8 cellular contexts compared by ENCODE assay signal in genomic region chr7:148527717-148528168, GRCh38.
DNase-seq lines count a peak whose midpoint lies in the region; ATAC-seq and TF ChIP-seq lines count a peak whose summit lies in the region.

No MANE protein-coding gene starts in this region.

- 34 to 36% methylated on average over 6 of the region's 6 CpGs for WGBS in lung, 2 donors

- H3K27me3 ChIP-seq in lung (ENCODE audit: control insufficient read depth, insufficient read depth), result no peaks in the 10 kb centered on the region

- DNase-seq in AG09309 (ENCODE audit: low read depth) (peak; percentile 63), NCI-H187 treated with DMSO at 0.1 percent for 48 hours (lab: John Stamatoyannopoulos, UW) (peak; percentile 36), lung (ENCODE audit: low spot score) (peak; percentile 70)
- peak; percentile 75 for DNase-seq in central memory CD4-positive, alpha-beta T cell
- DNase-seq in stimulated activated CD8-positive, alpha-beta memory T cell treated with anti-CD3 and anti-CD28 coated beads, Interleukin-2, amount 100 ng/mL, for 48 hours (ENCODE audit: low read depth in 2 of 2), result peak; percentile 72 to 82

- peak; percentile 76 for TF ChIP-seq CTCF in AG09309 (IDR thresholded peaks at IDR 0.05; ENCODE audit: control insufficient read depth, insufficient read depth, low read depth, low read length, missing control alignments)
- TF ChIP-seq CTCF in WI38 (IDR thresholded peaks at IDR 0.05; ENCODE audit: low read depth, low read length), result peak; percentile 42
- TF ChIP-seq CTCF in lung (IDR thresholded peaks at IDR 0.05; ENCODE audit: control extremely low read depth, extremely low read depth), result peak; percentile 74

- H3K9me3 ChIP-seq in lung (ENCODE audit: control insufficient read depth in 2 of 2, insufficient read depth in 1 of 2, low read length in 1 of 2), result no peaks in the 10 kb centered on the region

- ATAC-seq in GM18517 (IDR thresholded peaks at IDR 0.05; ENCODE audit: unreplicated experiment) (peak; percentile 97), HG02973 (IDR thresholded peaks at IDR 0.05; ENCODE audit: unreplicated experiment) (peak; percentile 99), lung (ENCODE audit: insufficient read depth, low FRiP score) (peak; percentile 77)

- H3K4me3 ChIP-seq in AG09309 (ENCODE audit: control insufficient read depth, low read depth, low read length) (no peak overlapping the region), WI38 (ENCODE audit: low read depth, low read length) (no peak overlapping the region), lung (no peak overlapping the region)

- no peak overlapping the region for H3K27ac ChIP-seq in lung (ENCODE audit: low read depth in 1 of 2, low read length in 1 of 2)

- no peaks in the 10 kb centered on the region for H3K4me1 ChIP-seq in lung (ENCODE audit: control insufficient read depth in 2 of 2, insufficient read depth in 2 of 2, low read length in 2 of 2)

- no peaks in the 10 kb centered on the region for H3K36me3 ChIP-seq in lung (ENCODE audit: control insufficient read depth in 2 of 2, insufficient read depth in 2 of 2, low read length in 2 of 2)
